Comparison of ENCODE assay signal across 1 cellular context in genomic region chr1:161192476-161193465, GRCh38.
TF ChIP-seq lines count a peak whose summit lies in the region.

No MANE protein-coding gene starts in this region.

TF ChIP-seq in neural cell, 6 proteins besides CTCF, POLR2A, EP300 and RAD21 (continued from another document):
- TF ChIP-seq REST (IDR thresholded peaks at IDR 0.05; ENCODE audit: borderline replicate concordance) = peak; percentile 31
- TF ChIP-seq POLR2AphosphoS5 (IDR thresholded peaks at IDR 0.05) = peak; percentile 23
- peak; percentile 93 for TF ChIP-seq SMC3 (conservative IDR thresholded peaks at IDR 0.05; ENCODE audit: poor library complexity)
- TF ChIP-seq TAF1 (IDR thresholded peaks at IDR 0.05; ENCODE audit: low read depth) = no peak
